15 cellular contexts compared by ENCODE assay signal in the genomic region with DNA sequence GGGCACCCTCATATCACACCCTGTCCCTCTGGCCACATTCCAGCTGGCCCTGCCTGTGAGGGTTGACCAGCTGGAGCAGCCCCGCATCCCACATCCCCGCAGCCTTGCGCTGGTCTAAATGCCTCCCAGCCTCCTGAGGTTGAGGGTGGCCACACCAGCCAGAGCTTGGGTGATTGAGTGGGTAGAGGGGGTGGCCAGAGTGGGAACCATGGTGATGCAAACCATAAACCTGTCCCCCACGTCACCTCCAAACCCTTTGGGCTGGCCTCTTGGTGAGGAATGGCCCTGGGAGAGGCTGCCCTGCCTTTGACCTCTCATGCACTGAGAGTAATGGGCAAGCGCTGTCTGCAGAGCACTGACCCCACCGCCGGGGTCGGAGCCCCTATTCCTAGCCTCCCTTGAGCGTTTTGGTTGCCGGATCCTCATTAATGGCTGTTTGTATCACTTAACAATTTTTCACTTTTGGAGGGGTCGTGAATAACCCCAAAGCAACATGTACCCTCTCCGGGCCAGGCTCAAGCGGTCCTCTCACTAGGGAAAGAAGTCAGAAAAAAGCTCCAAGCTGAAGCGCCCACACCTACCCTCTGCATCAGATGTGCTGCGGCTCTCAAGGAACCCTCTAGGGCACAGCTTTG. TPM values are rescaled to one million over a fixed set of nuclear protein-coding genes. Genes with fewer than 3 reads are reported as not detected.
DNase-seq lines count a peak whose midpoint lies in the region; ATAC-seq, FAIRE-seq and TF ChIP-seq lines count a peak whose summit lies in the region.
"Had no signal": no experiment of that assay in that cellular context is flagged by ENCODE, and none has a peak within 500 bp of the region (broad histone marks: within the 10 kb centered on the region; RNA-seq: fewer than 3 reads in every experiment).

No MANE protein-coding gene starts in this region.

- CTCF ChIA-PET in activated naive CD4-positive, alpha-beta T cell treated with anti-CD3 and anti-CD28 coated beads, Interleukin-2, amount 10 ng/mL, durations not matched to agents 7 days and 5 days (lab: Charles Lee), result no interaction called here

- intact Hi-C loops in left ventricle myocardium inferior (cut with micrococcal nuclease), result no loop called here
- intact Hi-C loops in kidney (cut with DNase I), result no loop called here
- intact Hi-C loops in psoas muscle (cut with DNase I), result no loop called here

- DNase-seq in cardiac muscle cell (ENCODE audit: low read depth in 1 of 2, low spot score in 1 of 2), result no peak
- DNase-seq in left ventricle myocardium inferior, result no peak
- DNase-seq in kidney, result peak; percentile 46
- DNase-seq in nephron progenitor cell, result peak; percentile 65
- peak; percentile 9 to 39 for DNase-seq in psoas muscle
- no peak for DNase-seq in activated naive CD4-positive, alpha-beta T cell treated with anti-CD3 and anti-CD28 coated beads, Interleukin-2, amount 10 ng/mL, durations not matched to agents 7 days and 5 days
- DNase-seq in ecto neural progenitor cell (ENCODE audit: low spot score), result no peak
- no peak for DNase-seq in SK-N-DZ (ENCODE audit: low spot score)
- DNase-seq: ACHN; CD4-positive, alpha-beta memory T cell; DMS79 had no signal

- H3K4me1 ChIP-seq in cardiac muscle cell (ENCODE audit: low read depth) (peaks cover 10% of the 10 kb centered on the region), left ventricle myocardium inferior (peaks cover 12% of the 10 kb centered on the region), kidney (ENCODE audit: control insufficient read depth in 1 of 2, insufficient read depth in 1 of 2, low read depth in 1 of 2, low read length in 2 of 2) (no peaks in the 10 kb centered on the region), psoas muscle (no peaks in the 10 kb centered on the region)

- H3K27me3 Mint-ChIP-seq in nephron progenitor cell (ENCODE audit: low read depth, poor library complexity), result peaks cover 15% of the 10 kb centered on the region
- peaks cover 3% of the 10 kb centered on the region for H3K27me3 Mint-ChIP-seq in activated naive CD4-positive, alpha-beta T cell treated with anti-CD3 and anti-CD28 coated beads, Interleukin-2, amount 10 ng/mL, durations not matched to agents 7 days and 5 days
- H3K27me3 Mint-ChIP-seq: CD4-positive, alpha-beta memory T cell had no signal

- H3K9ac ChIP-seq in kidney (ENCODE audit: low read length in 2 of 2), result no peak overlapping the region

- peaks cover 7% of the 10 kb centered on the region for H3K9me3 Mint-ChIP-seq in nephron progenitor cell
- peaks cover under 1% of the 10 kb centered on the region for H3K9me3 Mint-ChIP-seq in activated naive CD4-positive, alpha-beta T cell treated with anti-CD3 and anti-CD28 coated beads, Interleukin-2, amount 10 ng/mL, durations not matched to agents 7 days and 5 days

- no peak for TF ChIP-seq CTCF in cardiac muscle cell (IDR thresholded peaks at IDR 0.05; ENCODE audit: low read depth, low read length)
- TF ChIP-seq CTCF in left ventricle myocardium inferior (IDR thresholded peaks at IDR 0.05; ENCODE audit: borderline replicate concordance), result no peak
- no peak for TF ChIP-seq CTCF in kidney (IDR thresholded peaks at IDR 0.05; ENCODE audit: borderline replicate concordance, extremely low read depth, insufficient read depth)
- no peak for TF ChIP-seq CTCF in nephron progenitor cell (IDR thresholded peaks at IDR 0.05)
- no peak for TF ChIP-seq CTCF in psoas muscle (IDR thresholded peaks at IDR 0.05)

- peak overlapping the region; percentile 4 for H3K4me3 Mint-ChIP-seq in nephron progenitor cell
- no peak overlapping the region for H3K4me3 Mint-ChIP-seq in activated naive CD4-positive, alpha-beta T cell treated with anti-CD3 and anti-CD28 coated beads, Interleukin-2, amount 10 ng/mL, durations not matched to agents 7 days and 5 days
- H3K4me3 Mint-ChIP-seq: CD4-positive, alpha-beta memory T cell had no signal

- H3K4me3 ChIP-seq in cardiac muscle cell (no peak overlapping the region), left ventricle myocardium inferior (no peak overlapping the region), kidney (ENCODE audit: low read length in 2 of 2) (no peak overlapping the region), psoas muscle (no peak overlapping the region)
- H3K4me3 ChIP-seq: GM12878 had no signal

- no peak for ATAC-seq in psoas muscle
- ATAC-seq: GM12878, HCT116 had no signal

- H3K27ac ChIP-seq in cardiac muscle cell (peak overlapping the region; percentile 57), left ventricle myocardium inferior (replicated peaks) (no peak overlapping the region), kidney (ENCODE audit: low read depth in 2 of 2, low read length in 2 of 2) (no peak overlapping the region), psoas muscle (no peak overlapping the region)
- H3K27ac ChIP-seq: C4-2B had no signal

- H3K27me3 ChIP-seq in cardiac muscle cell (no peaks in the 10 kb centered on the region), left ventricle myocardium inferior (ENCODE audit: low read depth) (no peaks in the 10 kb centered on the region), psoas muscle (ENCODE audit: insufficient read depth in 3 of 3, low read length in 2 of 3) (peaks cover 0 to 1% (median 0%) of the 10 kb centered on the region in 3 donors)

- H3K9me3 ChIP-seq in cardiac muscle cell (ENCODE audit: low read depth) (no peaks in the 10 kb centered on the region), left ventricle myocardium inferior (replicated peaks) (no peaks in the 10 kb centered on the region), kidney (ENCODE audit: control insufficient read depth in 1 of 2, low read length in 2 of 2) (no peaks in the 10 kb centered on the region), psoas muscle (no peaks in the 10 kb centered on the region)

- H3K36me3 Mint-ChIP-seq in nephron progenitor cell (ENCODE audit: low read depth), result no peaks in the 10 kb centered on the region
- H3K36me3 Mint-ChIP-seq in activated naive CD4-positive, alpha-beta T cell treated with anti-CD3 and anti-CD28 coated beads, Interleukin-2, amount 10 ng/mL, durations not matched to agents 7 days and 5 days, result no peaks in the 10 kb centered on the region

- peak overlapping the region; percentile 72 for H3K27ac Mint-ChIP-seq in nephron progenitor cell
- H3K27ac Mint-ChIP-seq in activated naive CD4-positive, alpha-beta T cell treated with anti-CD3 and anti-CD28 coated beads, Interleukin-2, amount 10 ng/mL, durations not matched to agents 7 days and 5 days, result no peak overlapping the region

- FAIRE-seq in kidney (lab: Jason Lieb, UNC), result no peak
- FAIRE-seq: GM12878, GM18507 had no signal

- peaks cover 92% of the 10 kb centered on the region for H3K4me1 Mint-ChIP-seq in nephron progenitor cell
- no peaks in the 10 kb centered on the region for H3K4me1 Mint-ChIP-seq in activated naive CD4-positive, alpha-beta T cell treated with anti-CD3 and anti-CD28 coated beads, Interleukin-2, amount 10 ng/mL, durations not matched to agents 7 days and 5 days
- H3K4me1 Mint-ChIP-seq: CD4-positive, alpha-beta memory T cell had no signal

- WGBS in psoas muscle, 3 donors, result 89 to 92% (median 90%) methylated on average over 15 of the region's 15 CpGs

- no peaks in the 10 kb centered on the region for H3K36me3 ChIP-seq in cardiac muscle cell
- no peaks in the 10 kb centered on the region for H3K36me3 ChIP-seq in left ventricle myocardium inferior
- no peaks in the 10 kb centered on the region for H3K36me3 ChIP-seq in kidney (ENCODE audit: control insufficient read depth in 1 of 2, insufficient read depth in 2 of 2, low read length in 2 of 2)
- no peaks in the 10 kb centered on the region for H3K36me3 ChIP-seq in psoas muscle (ENCODE audit: insufficient read depth in 1 of 2, low read depth in 1 of 2)

RNA-seq across cellular contexts. Expression of a gene that starts 16.0 kb away (rescaled TPM):
- total RNA-seq in cardiac muscle cell (3.1 and 8.8 TPM in 2 replicates), left ventricle myocardium inferior (0.33 TPM), kidney (4.4 TPM), psoas muscle (under 1 TPM; 0.30 to 0.56 (median 0.42) TPM)
- polyA plus RNA-seq in cardiac muscle cell (2.3 and 3.1 TPM in 2 replicates), kidney (ENCODE audit: insufficient read depth, low read depth, low replicate concordance) (0.22 TPM), psoas muscle (under 1 TPM; 0.01 to 0.16 (median 0.03) TPM)
- 0.01 TPM in 2 replicates for polyA plus RNA-seq in SK-N-DZ (2014; cell fraction: cytosol; rRNA removed)
- polyA plus RNA-seq in SK-N-DZ (2014; cell fraction: nucleus; rRNA removed), result 0.49 TPM in 2 replicates

Comparison
In these comparisons a context has a peak if more than half of its experiments do, and no peak if none do; other contexts are left out.
1. DNase-seq: peak in kidney (single experiment), nephron progenitor cell (single experiment) and psoas muscle (2 of 2); none in cardiac muscle cell (0 of 2), left ventricle myocardium inferior (single experiment), activated naive CD4-positive, alpha-beta T cell treated with anti-CD3 and anti-CD28 coated beads, Interleukin-2, amount 10 ng/mL, durations not matched to agents 7 days and 5 days (single experiment), ecto neural progenitor cell (single experiment) and SK-N-DZ (single experiment).